In the genomic region with DNA sequence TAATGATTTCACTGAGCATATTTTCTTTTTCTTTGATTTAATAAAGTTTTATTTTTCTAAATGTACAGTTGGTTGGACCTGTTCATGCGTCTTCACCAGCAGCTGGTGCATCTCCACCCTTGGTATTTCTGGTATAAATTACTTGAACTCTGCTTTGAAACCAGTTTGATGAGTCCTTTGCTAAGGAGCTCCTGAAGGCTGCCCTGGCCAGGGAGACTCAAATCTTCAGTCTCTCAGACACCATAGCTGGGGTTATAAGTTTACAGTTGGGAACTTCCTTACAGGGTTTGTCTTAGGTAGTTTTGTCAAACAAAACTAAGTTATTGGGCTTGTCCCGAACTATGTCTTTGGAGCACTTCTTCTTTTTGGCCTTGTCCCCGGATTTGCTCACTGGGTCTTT, we compare ENCODE assay signal across 18 cellular contexts.
"Had no signal": no experiment of that assay in that cellular context is flagged by ENCODE, and none has a peak within 500 bp of the region (broad histone marks: within the 10 kb centered on the region; RNA-seq: fewer than 3 reads in every experiment).

No MANE protein-coding gene starts in this region.

- H3K27me3 ChIP-seq: breast epithelium, MG63, Peyer's patch had no signal

- H3K4me1 ChIP-seq: Peyer's patch had no signal

- DNase-seq: activated CD4-positive, alpha-beta T cell treated with anti-CD3 and anti-CD28 coated beads for 36 hours; activated CD4-positive, alpha-beta T cell treated with anti-CD3 and anti-CD28 coated beads, Interleukin-2, amount 50 U/mL, for 1 hour; activated CD8-positive, alpha-beta memory T cell treated with anti-CD3 and anti-CD28 coated beads, Interleukin-2, amount 50 U/mL, for 4 hours; activated CD8-positive, alpha-beta T cell treated with anti-CD3 and anti-CD28 coated beads for 36 hours; activated gamma-delta T cell treated with Interleukin-2 at 50 U/mL for 16 hours; activated T-cell treated with anti-CD3 and anti-CD28 coated beads, Interleukin-2, amount 50 U/mL, for 72 hours; MG63; NCI-H1105; NCI-H1436; NCI-H1694 treated with DMSO at 0.1 percent for 48 hours; NCI-H2029 treated with DMSO at 0.1 percent for 48 hours; NCI-H510A treated with DMSO at 0.1 percent for 48 hours; NCI-H69; SHP77 treated with DMSO at 0.1 percent for 48 hours; T-helper 1 cell had no signal

- H3K9me3 ChIP-seq: breast epithelium, Peyer's patch had no signal

- H3K4me3 ChIP-seq: breast epithelium, MG63, Peyer's patch had no signal

- H3K36me3 ChIP-seq: breast epithelium, MG63, Peyer's patch had no signal

- H3K27ac ChIP-seq: RWPE1 had no signal
